30 cellular contexts compared by ENCODE assay signal in genomic region chr17:50682441-50682840, GRCh38. TPM values are rescaled to one million over a fixed set of nuclear protein-coding genes. Genes with fewer than 3 reads are reported as not detected.
"Had no signal": no experiment of that assay in that cellular context is flagged by ENCODE, and none has a peak within 500 bp of the region (broad histone marks: within the 10 kb centered on the region; RNA-seq: fewer than 3 reads in every experiment).

No MANE protein-coding gene starts in this region.

- H3K9me3 Mint-ChIP-seq: activated naive CD4-positive, alpha-beta T cell treated with anti-CD3 and anti-CD28 coated beads for 36 hours; activated naive CD8-positive, alpha-beta T cell treated with anti-CD3 and anti-CD28 coated beads for 36 hours; activated T-cell treated with anti-CD3 and anti-CD28 coated beads, Interleukin-2, amount 50 U/mL, for 72 hours; effector memory CD8-positive, alpha-beta T cell; mesothelial cell of epicardium; neural crest cell; stimulated activated naive CD8-positive, alpha-beta T cell treated with anti-CD3 and anti-CD28 coated beads, Interleukin-15, Interleukin-2, amounts not matched to agents 100 ng/mL and 50 ng/mL, for 24 hours; T-helper 2 cell treated with Interferon-gamma antibody and Interleukin-4, amounts not matched to agents 5 μg/mL and 100 μg/mL, for 36 hours; type B pancreatic cell had no signal

- H3K27ac ChIP-seq: ascending aorta, brain microvascular endothelial cell, gastroesophageal sphincter, thoracic aorta, vagina had no signal

- H3K27me3 ChIP-seq: ascending aorta, brain microvascular endothelial cell, gastroesophageal sphincter, vagina had no signal

- H3K9me3 ChIP-seq: ascending aorta, gastroesophageal sphincter, thoracic aorta, vagina had no signal

- H3K36me3 Mint-ChIP-seq: activated CD8-positive, alpha-beta memory T cell treated with anti-CD3 and anti-CD28 coated beads, Interleukin-2, amount 10 ng/mL, durations not matched to agents 7 days and 5 days; activated naive CD8-positive, alpha-beta T cell treated with anti-CD3 and anti-CD28 coated beads for 36 hours; mesothelial cell of epicardium; naive thymus-derived CD4-positive, alpha-beta T cell; type B pancreatic cell had no signal

- ATAC-seq: activated CD4-positive, alpha-beta T cell treated with anti-CD3 and anti-CD28 coated beads for 36 hours; activated CD8-positive, alpha-beta memory T cell treated with anti-CD3 and anti-CD28 coated beads, Interleukin-2, amount 10 ng/mL, durations not matched to agents 7 days and 5 days; activated CD8-positive, alpha-beta T cell treated with anti-CD3 and anti-CD28 coated beads, Interleukin-2, amount 10 ng/mL, durations not matched to agents 7 days and 5 days; activated T-cell treated with anti-CD3 and anti-CD28 coated beads, Interleukin-2, amount 50 U/mL, for 72 hours; effector memory CD8-positive, alpha-beta T cell; gastroesophageal sphincter; left cardiac atrium; left ventricle myocardium superior; naive thymus-derived CD4-positive, alpha-beta T cell; right cardiac atrium had no signal

- H3K27ac Mint-ChIP-seq: activated CD4-positive, alpha-beta T cell treated with anti-CD3 and anti-CD28 coated beads for 36 hours; activated CD8-positive, alpha-beta memory T cell treated with anti-CD3 and anti-CD28 coated beads, Interleukin-2, amount 10 ng/mL, durations not matched to agents 7 days and 5 days; activated CD8-positive, alpha-beta T cell treated with anti-CD3 and anti-CD28 coated beads, Interleukin-2, amount 10 ng/mL, durations not matched to agents 7 days and 5 days; activated naive CD4-positive, alpha-beta T cell treated with anti-CD3 and anti-CD28 coated beads for 36 hours; activated naive CD8-positive, alpha-beta T cell treated with anti-CD3 and anti-CD28 coated beads for 36 hours; activated T-cell treated with anti-CD3 and anti-CD28 coated beads, Interleukin-2, amount 50 U/mL, for 72 hours; effector memory CD8-positive, alpha-beta T cell; mesothelial cell of epicardium; stimulated activated naive CD8-positive, alpha-beta T cell treated with anti-CD3 and anti-CD28 coated beads, Interleukin-15, Interleukin-2, amounts not matched to agents 100 ng/mL and 50 ng/mL, for 24 hours; T-helper 2 cell treated with Interferon-gamma antibody and Interleukin-4, amounts not matched to agents 5 μg/mL and 100 μg/mL, for 36 hours; type B pancreatic cell had no signal

- H3K4me3 Mint-ChIP-seq: activated CD4-positive, alpha-beta T cell treated with anti-CD3 and anti-CD28 coated beads for 36 hours; activated CD8-positive, alpha-beta memory T cell treated with anti-CD3 and anti-CD28 coated beads, Interleukin-2, amount 10 ng/mL, durations not matched to agents 7 days and 5 days; activated CD8-positive, alpha-beta T cell treated with anti-CD3 and anti-CD28 coated beads, Interleukin-2, amount 10 ng/mL, durations not matched to agents 7 days and 5 days; activated naive CD4-positive, alpha-beta T cell treated with anti-CD3 and anti-CD28 coated beads for 36 hours; activated naive CD8-positive, alpha-beta T cell treated with anti-CD3 and anti-CD28 coated beads for 36 hours; activated T-cell treated with anti-CD3 and anti-CD28 coated beads, Interleukin-2, amount 50 U/mL, for 72 hours; effector memory CD8-positive, alpha-beta T cell; mesothelial cell of epicardium; naive thymus-derived CD4-positive, alpha-beta T cell; neural crest cell; stimulated activated naive CD8-positive, alpha-beta T cell treated with anti-CD3 and anti-CD28 coated beads, Interleukin-15, Interleukin-2, amounts not matched to agents 100 ng/mL and 50 ng/mL, for 24 hours; T-helper 2 cell treated with Interferon-gamma antibody and Interleukin-4, amounts not matched to agents 5 μg/mL and 100 μg/mL, for 36 hours; type B pancreatic cell had no signal

- DNase-seq: activated CD4-positive, alpha-beta T cell treated with anti-CD3 and anti-CD28 coated beads for 36 hours; activated CD4-positive, CD25-positive, alpha-beta regulatory T cell; activated CD8-positive, alpha-beta memory T cell treated with anti-CD3 and anti-CD28 coated beads, Interleukin-2, amount 10 ng/mL, durations not matched to agents 7 days and 5 days; activated CD8-positive, alpha-beta T cell treated with anti-CD3 and anti-CD28 coated beads, Interleukin-2, amount 10 ng/mL, durations not matched to agents 7 days and 5 days; activated naive CD4-positive, alpha-beta T cell treated with anti-CD3 and anti-CD28 coated beads for 36 hours; activated naive CD8-positive, alpha-beta T cell treated with anti-CD3 and anti-CD28 coated beads for 36 hours; activated T-cell treated with anti-CD3 and anti-CD28 coated beads for 4 hours; activated T-cell treated with anti-CD3 and anti-CD28 coated beads, Interleukin-2, amount 50 U/mL, for 72 hours; brain microvascular endothelial cell; caudate nucleus; cortex of kidney; effector memory CD8-positive, alpha-beta T cell; hippocampal formation; left cardiac atrium; left ventricle myocardium superior; mammary epithelial cell; naive thymus-derived CD4-positive, alpha-beta T cell; occipital lobe; right cardiac atrium; stimulated activated CD4-positive, alpha-beta T cell treated with anti-CD3 and anti-CD28 coated beads, Interleukin-2, amount 100 ng/mL, for 48 hours; T-helper 1 cell had no signal

- H3K4me3 ChIP-seq: ascending aorta, gastroesophageal sphincter, thoracic aorta, vagina had no signal

- H3K36me3 ChIP-seq: ascending aorta, brain microvascular endothelial cell, gastroesophageal sphincter, vagina had no signal

RNA-seq across cellular contexts. Expression of gene ABCC3, which starts 47.8 kb away (rescaled TPM):
- total RNA-seq: activated CD4-positive, alpha-beta T cell treated with anti-CD3 and anti-CD28 coated beads for 36 hours; activated CD8-positive, alpha-beta memory T cell treated with anti-CD3 and anti-CD28 coated beads, Interleukin-2, amount 10 ng/mL, durations not matched to agents 7 days and 5 days; activated CD8-positive, alpha-beta T cell treated with anti-CD3 and anti-CD28 coated beads, Interleukin-2, amount 10 ng/mL, durations not matched to agents 7 days and 5 days; activated naive CD4-positive, alpha-beta T cell treated with anti-CD3 and anti-CD28 coated beads for 36 hours; activated naive CD8-positive, alpha-beta T cell treated with anti-CD3 and anti-CD28 coated beads for 36 hours; activated T-cell treated with anti-CD3 and anti-CD28 coated beads, Interleukin-2, amount 50 U/mL, for 72 hours; neural crest cell had no signal
